Comparison of ENCODE assay signal across 8 cellular contexts in the genomic region with DNA sequence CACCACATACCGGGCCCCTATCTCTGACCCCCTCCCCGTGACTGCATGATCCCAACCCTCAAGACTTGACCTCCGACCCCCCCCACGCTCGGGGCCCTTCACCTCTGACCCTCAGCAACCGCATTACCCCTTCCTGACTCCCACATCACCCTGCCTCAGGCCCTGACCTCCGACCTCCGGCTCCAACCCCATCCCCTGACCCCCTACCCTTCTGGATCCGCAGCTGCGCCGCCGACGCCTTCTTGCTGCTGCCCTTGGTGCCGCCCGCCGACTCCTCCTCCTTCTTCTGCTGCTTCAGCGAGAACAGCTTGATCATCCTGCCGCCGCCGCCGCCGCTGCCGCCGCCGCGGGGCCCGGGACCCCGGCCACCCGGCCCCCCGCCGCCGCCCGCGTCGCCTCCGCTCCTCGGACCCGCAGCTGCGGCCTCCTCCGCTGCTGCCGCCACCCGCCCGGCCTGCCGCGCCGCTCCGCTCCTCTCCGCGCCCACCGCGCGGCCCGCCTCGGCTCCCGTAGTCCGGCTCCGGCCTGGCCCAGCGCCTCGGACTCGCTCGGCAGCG. TPM values are rescaled to one million over a fixed set of nuclear protein-coding genes. Genes with fewer than 3 reads are reported as not detected.
DNase-seq lines count a peak whose midpoint lies in the region; ATAC-seq and TF ChIP-seq lines count a peak whose summit lies in the region.

A gene (minus strand): TSS at position 546 of the 557 bp plus-strand sequence. CDS start 230 bp downstream, at position 316.

- H3K27me3 Mint-ChIP-seq in activated CD4-positive, alpha-beta T cell treated with anti-CD3 and anti-CD28 coated beads, Interleukin-2, amount 10 ng/mL, durations not matched to agents 7 days and 5 days = no peaks in the 10 kb centered on the region
- H3K27me3 Mint-ChIP-seq in natural killer cell (ENCODE audit: low read depth in 2 of 2) = no peaks in the 10 kb centered on the region

- POLR2A ChIA-PET in activated CD4-positive, alpha-beta T cell treated with anti-CD3 and anti-CD28 coated beads, Interleukin-2, amount 10 ng/mL, durations not matched to agents 7 days and 5 days (lab: Charles Lee) = no interaction called here

- intact Hi-C loops in natural killer cell (cut with micrococcal nuclease) = no loop called here

- no peaks in the 10 kb centered on the region for H3K9me3 Mint-ChIP-seq in activated CD4-positive, alpha-beta T cell treated with anti-CD3 and anti-CD28 coated beads, Interleukin-2, amount 10 ng/mL, durations not matched to agents 7 days and 5 days
- H3K9me3 Mint-ChIP-seq in natural killer cell = no peaks in the 10 kb centered on the region

- peak; percentile 0 for ATAC-seq in HG02943 (IDR thresholded peaks at IDR 0.05; ENCODE audit: low read depth, unreplicated experiment)
- peak; percentile 9 to 36 (median 11) for ATAC-seq in natural killer cell
- ATAC-seq in GM18520 (IDR thresholded peaks at IDR 0.05; ENCODE audit: unreplicated experiment) = no peak
- no peak for ATAC-seq in HG02938 (IDR thresholded peaks at IDR 0.05; ENCODE audit: unreplicated experiment)

- peak; percentile 49 for DNase-seq in CD1c-positive myeloid dendritic cell (ENCODE audit: extremely low spot score)
- DNase-seq in activated CD4-positive, alpha-beta T cell treated with anti-CD3 and anti-CD28 coated beads, Interleukin-2, amount 10 ng/mL, durations not matched to agents 7 days and 5 days = peak; percentile 69
- DNase-seq in epithelial cell of proximal tubule (ENCODE audit: low read depth) = no peak
- no peak for DNase-seq in natural killer cell
- no peak for DNase-seq in NCI-H446 treated with DMSO at 0.1 percent for 48 hours (lab: John Stamatoyannopoulos, UW)

- H3K27ac Mint-ChIP-seq in activated CD4-positive, alpha-beta T cell treated with anti-CD3 and anti-CD28 coated beads, Interleukin-2, amount 10 ng/mL, durations not matched to agents 7 days and 5 days = peak within 1 kb of the TSS; percentile 99
- H3K27ac Mint-ChIP-seq in natural killer cell = peak within 1 kb of the TSS; percentile 99

- CTCF ChIA-PET in activated CD4-positive, alpha-beta T cell treated with anti-CD3 and anti-CD28 coated beads, Interleukin-2, amount 10 ng/mL, durations not matched to agents 7 days and 5 days (lab: Charles Lee) = interaction anchor here (1.1 to 1.7 kb wide), 2 partner anchors 11 to 38 kb away, joined by 3 to 5 read pairs; a partner anchor contains a TSS

- H3K4me3 ChIP-seq in epithelial cell of proximal tubule (ENCODE audit: low read depth, low read length) = peak within 1 kb of the TSS; percentile 75

- TF ChIP-seq CTCF in epithelial cell of proximal tubule (conservative IDR thresholded peaks at IDR 0.05; ENCODE audit: low read depth, low read length) (no peak), natural killer cell (IDR thresholded peaks at IDR 0.05) (no peak)

- peak within 1 kb of the TSS; percentile 90 for H3K4me3 Mint-ChIP-seq in activated CD4-positive, alpha-beta T cell treated with anti-CD3 and anti-CD28 coated beads, Interleukin-2, amount 10 ng/mL, durations not matched to agents 7 days and 5 days
- peak within 1 kb of the TSS; percentile 98 for H3K4me3 Mint-ChIP-seq in natural killer cell

- H3K4me1 Mint-ChIP-seq in activated CD4-positive, alpha-beta T cell treated with anti-CD3 and anti-CD28 coated beads, Interleukin-2, amount 10 ng/mL, durations not matched to agents 7 days and 5 days = peaks cover 69% of the 10 kb centered on the region
- H3K4me1 Mint-ChIP-seq in natural killer cell = peaks cover 43 to 88% of the 10 kb centered on the region in 2 donors

- H3K36me3 Mint-ChIP-seq in activated CD4-positive, alpha-beta T cell treated with anti-CD3 and anti-CD28 coated beads, Interleukin-2, amount 10 ng/mL, durations not matched to agents 7 days and 5 days (ENCODE audit: low read depth) = peaks cover 44% of the 10 kb centered on the region
- no peaks in the 10 kb centered on the region for H3K36me3 Mint-ChIP-seq in natural killer cell

RNA-seq across cellular contexts. Expression of the gene that starts here (rescaled TPM):
- 10 to 100 TPM; 82.8 to 96.0 TPM for total RNA-seq in activated CD4-positive, alpha-beta T cell treated with anti-CD3 and anti-CD28 coated beads, Interleukin-2, amount 10 ng/mL, durations not matched to agents 7 days and 5 days
- total RNA-seq in epithelial cell of proximal tubule = 37.4 and 49.9 TPM in 2 replicates
- total RNA-seq in natural killer cell = 10 to 100 TPM; 71.0 to 89.5 (median 81.9) TPM

Comparison
In these comparisons a context has a peak if more than half of its experiments do, and no peak if none do; other contexts are left out.
1. DNase-seq: peak in CD1c-positive myeloid dendritic cell (single experiment) and activated CD4-positive, alpha-beta T cell treated with anti-CD3 and anti-CD28 coated beads, Interleukin-2, amount 10 ng/mL, durations not matched to agents 7 days and 5 days (single experiment); none in epithelial cell of proximal tubule (single experiment), natural killer cell (single experiment) and NCI-H446 treated with DMSO at 0.1 percent for 48 hours (single experiment).
2. ATAC-seq: peak in HG02943 (single experiment) and natural killer cell (3 of 3); none in GM18520 (single experiment) and HG02938 (single experiment).